ENCODE assay signal across 17 cellular contexts in genomic region chr1:218573871-218574270, GRCh38.
"Had no signal": no experiment of that assay in that cellular context is flagged by ENCODE, and none has a peak within 500 bp of the region (broad histone marks: within the 10 kb centered on the region; RNA-seq: fewer than 3 reads in every experiment).

No MANE protein-coding gene starts in this region.

- ATAC-seq: activated CD4-positive, CD25-positive, alpha-beta regulatory T cell treated with anti-CD3 and anti-CD28 coated beads, Interleukin-2, amount 50 U/mL, for 24 hours; activated CD8-positive, alpha-beta T cell treated with anti-CD3 and anti-CD28 coated beads for 36 hours; activated naive CD8-positive, alpha-beta T cell treated with anti-CD3 and anti-CD28 coated beads, Interleukin-2, amount 50 U/mL, for 24 hours; esophagus mucosa; gastroesophageal sphincter; lower lobe of right lung; stimulated activated naive CD8-positive, alpha-beta T cell treated with anti-CD3 and anti-CD28 coated beads, Interleukin-15, amount 100 ng/mL, for 72 hours had no signal

- H3K4me3 ChIP-seq: gastroesophageal sphincter, lower lobe of right lung, neural progenitor cell, tibial artery had no signal

- DNase-seq: activated CD4-positive, alpha-beta T cell treated with anti-CD3 and anti-CD28 coated beads, Interleukin-2, amount 10 ng/mL, durations not matched to agents 24 days and 14 days; activated CD8-positive, alpha-beta T cell treated with anti-CD3 and anti-CD28 coated beads for 36 hours; activated gamma-delta T cell; activated naive CD4-positive, alpha-beta T cell treated with anti-CD3 and anti-CD28 coated beads, Interleukin-2, amount 50 U/mL, for 16 hours; activated naive CD8-positive, alpha-beta T cell treated with anti-CD3 and anti-CD28 coated beads, Interleukin-2, amount 50 U/mL, for 24 hours; anterior cingulate cortex; effector CD4-positive, alpha-beta T cell; lower lobe of right lung; naive B cell; posterior cingulate gyrus; stimulated activated CD4-positive, alpha-beta T cell treated with anti-CD3 and anti-CD28 coated beads, Interleukin-12 subunit alpha, Interleukin-12 subunit beta, amount 100 ng/mL, for 4 hours; stimulated activated naive CD8-positive, alpha-beta T cell treated with anti-CD3 and anti-CD28 coated beads, Interleukin-15, amount 100 ng/mL, for 72 hours; tibial artery had no signal
